Comparison of ENCODE assay signal across 1 cellular context in the genomic region with DNA sequence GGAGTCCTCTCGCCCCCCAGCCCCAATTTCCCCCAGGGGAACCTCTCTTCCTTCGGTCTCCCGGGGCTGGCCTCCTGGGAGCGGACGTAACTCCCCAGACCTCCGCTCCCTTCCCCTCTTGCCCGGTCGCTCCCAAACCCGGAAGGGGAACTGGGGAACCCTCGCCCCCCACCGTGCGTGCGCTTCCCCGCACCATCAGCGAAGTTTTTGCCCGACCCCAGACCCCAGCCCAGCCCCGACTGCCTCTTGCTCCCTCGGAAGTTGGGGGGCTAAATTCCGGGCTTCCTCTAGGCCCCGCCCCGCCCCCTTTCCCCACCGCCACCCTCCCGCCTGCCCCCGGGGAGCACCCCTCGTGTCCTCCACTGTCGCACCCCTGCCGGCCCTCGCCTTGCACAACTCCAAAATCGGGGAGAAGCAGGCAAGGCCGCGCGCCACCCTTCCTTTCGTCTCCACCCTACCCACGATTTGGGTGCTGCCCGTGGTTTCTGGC.
TF ChIP-seq lines count a peak whose summit lies in the region.

No MANE protein-coding gene starts in this region.

TF ChIP-seq in HCT116, 20 proteins besides CTCF, POLR2A, EP300 and RAD21:
- TF ChIP-seq POLR2AphosphoS5 (IDR thresholded peaks at IDR 0.05; ENCODE audit: low read depth, low read length): no peak
- peak; percentile 39 for TF ChIP-seq ZFX (IDR thresholded peaks at IDR 0.05)
